ENCODE assay signal across 18 cellular contexts in genomic region chr2:175804130-175804529, GRCh38.
"Had no signal": no experiment of that assay in that cellular context is flagged by ENCODE, and none has a peak within 500 bp of the region (broad histone marks: within the 10 kb centered on the region; RNA-seq: fewer than 3 reads in every experiment).

No MANE protein-coding gene starts in this region.

- H3K27me3 ChIP-seq: spleen, upper lobe of right lung had no signal

- H3K9me3 ChIP-seq: spleen, upper lobe of right lung had no signal

- H3K9me3 Mint-ChIP-seq: activated CD8-positive, alpha-beta T cell treated with anti-CD3 and anti-CD28 coated beads for 36 hours; dendritic cell treated with granulocyte-macrophage colony-stimulating factor and Interleukin-4, amounts not matched to agents 40 ng/mL and 50 ng/mL, for 4 days had no signal

- H3K27me3 Mint-ChIP-seq: progenitor cell of endocrine pancreas had no signal

- H3K4me1 Mint-ChIP-seq: activated CD4-positive, alpha-beta T cell treated with anti-CD3 and anti-CD28 coated beads for 36 hours; activated naive CD8-positive, alpha-beta T cell treated with anti-CD3 and anti-CD28 coated beads, Interleukin-2, amount 10 ng/mL, durations not matched to agents 7 days and 5 days; immature natural killer cell; naive thymus-derived CD4-positive, alpha-beta T cell; stimulated activated naive B cell treated with anti-CD40 and anti-IgM and Interleukin-4, amounts not matched to agents 10 μg/mL and 1 μg/mL and 100 μg/mL, for 72 hours had no signal

- H3K36me3 ChIP-seq: spleen, upper lobe of right lung, WERI-Rb-1 had no signal

- H3K27ac Mint-ChIP-seq: activated CD4-positive, alpha-beta T cell treated with anti-CD3 and anti-CD28 coated beads for 36 hours; activated CD8-positive, alpha-beta T cell treated with anti-CD3 and anti-CD28 coated beads for 36 hours; activated naive CD8-positive, alpha-beta T cell treated with anti-CD3 and anti-CD28 coated beads, Interleukin-2, amount 10 ng/mL, durations not matched to agents 7 days and 5 days; dendritic cell treated with granulocyte-macrophage colony-stimulating factor and Interleukin-4, amounts not matched to agents 40 ng/mL and 50 ng/mL, for 4 days; immature natural killer cell; naive thymus-derived CD4-positive, alpha-beta T cell; progenitor cell of endocrine pancreas; stimulated activated naive B cell treated with anti-CD40 and anti-IgM and Interleukin-4, amounts not matched to agents 10 μg/mL and 1 μg/mL and 100 μg/mL, for 72 hours had no signal

- H3K36me3 Mint-ChIP-seq: activated naive CD8-positive, alpha-beta T cell treated with anti-CD3 and anti-CD28 coated beads, Interleukin-2, amount 10 ng/mL, durations not matched to agents 7 days and 5 days; immature natural killer cell; naive thymus-derived CD4-positive, alpha-beta T cell; stimulated activated naive B cell treated with anti-CD40 and anti-IgM and Interleukin-4, amounts not matched to agents 10 μg/mL and 1 μg/mL and 100 μg/mL, for 72 hours had no signal

- H3K4me3 Mint-ChIP-seq: activated CD4-positive, alpha-beta T cell treated with anti-CD3 and anti-CD28 coated beads for 36 hours; activated CD8-positive, alpha-beta T cell treated with anti-CD3 and anti-CD28 coated beads for 36 hours; activated naive CD8-positive, alpha-beta T cell treated with anti-CD3 and anti-CD28 coated beads, Interleukin-2, amount 10 ng/mL, durations not matched to agents 7 days and 5 days; dendritic cell treated with granulocyte-macrophage colony-stimulating factor and Interleukin-4, amounts not matched to agents 40 ng/mL and 50 ng/mL, for 4 days; immature natural killer cell; naive thymus-derived CD4-positive, alpha-beta T cell; stimulated activated naive B cell treated with anti-CD40 and anti-IgM and Interleukin-4, amounts not matched to agents 10 μg/mL and 1 μg/mL and 100 μg/mL, for 72 hours had no signal

- H3K27ac ChIP-seq: spleen, upper lobe of right lung, WERI-Rb-1 had no signal

- DNase-seq: activated CD4-positive, alpha-beta T cell treated with anti-CD3 and anti-CD28 coated beads for 36 hours; activated CD8-positive, alpha-beta memory T cell treated with anti-CD3 and anti-CD28 coated beads, Interleukin-2, amount 50 U/mL, for 48 hours; activated CD8-positive, alpha-beta T cell treated with anti-CD3 and anti-CD28 coated beads for 36 hours; activated naive CD8-positive, alpha-beta T cell treated with anti-CD3 and anti-CD28 coated beads, Interleukin-2, amount 10 ng/mL, durations not matched to agents 7 days and 5 days; cerebellar nuclear complex; erythroblast; immature natural killer cell; left cardiac atrium; naive thymus-derived CD4-positive, alpha-beta T cell; nucleus accumbens; spleen; stimulated activated CD4-positive, alpha-beta T cell treated with anti-CD3 and anti-CD28 coated beads, Interleukin-1b, Interleukin-23, amount 100 ng/mL, for 48 hours; stimulated activated naive B cell treated with anti-CD40 and anti-IgM and Interleukin-4, amounts not matched to agents 10 μg/mL and 1 μg/mL and 100 μg/mL, for 72 hours; upper lobe of right lung; WERI-Rb-1 had no signal

- H3K4me3 ChIP-seq: lung, spleen, upper lobe of right lung had no signal

- H3K4me1 ChIP-seq: spleen, upper lobe of right lung had no signal
